In genomic region chr15:70753101-70753829, GRCh38 we compare ENCODE assay signal across 23 cellular contexts. TPM values are rescaled to one million over a fixed set of nuclear protein-coding genes. Genes with fewer than 3 reads are reported as not detected.
A peak's percentile ranks its signal among the peaks of the same experiment; 100 is the strongest.
DNase-seq lines count a peak whose midpoint lies in the region; ATAC-seq and TF ChIP-seq lines count a peak whose summit lies in the region.
"Had no signal": no experiment of that assay in that cellular context is flagged by ENCODE, and none has a peak within 500 bp of the region (broad histone marks: within the 10 kb centered on the region; RNA-seq: fewer than 3 reads in every experiment).

No MANE protein-coding gene starts in this region.

- peaks cover 46% of the 10 kb centered on the region for H3K4me1 ChIP-seq in cardiac muscle cell (ENCODE audit: low read depth)
- H3K4me1 ChIP-seq in right cardiac atrium (ENCODE audit: control insufficient read depth, insufficient read depth, low read length), result peaks cover 17% of the 10 kb centered on the region
- peaks cover 90% of the 10 kb centered on the region for H3K4me1 ChIP-seq in Panc1 (ENCODE audit: control insufficient read depth, insufficient read depth, low read length)
- peaks cover 0 to 95% (median 50%) of the 10 kb centered on the region in 4 donors for H3K4me1 ChIP-seq in tibial artery

- no peak for DNase-seq in cardiac muscle cell (ENCODE audit: low read depth in 1 of 2, low spot score in 1 of 2)
- no peak for DNase-seq in right cardiac atrium
- DNase-seq in Panc1 (ENCODE audit: low read depth, low spot score), result no peak
- DNase-seq in fibroblast of the aortic adventitia (ENCODE audit: low read depth), result peak; percentile 67
- no peak for DNase-seq in tibial artery
- no peak for DNase-seq in SKM-1 (lab: John Stamatoyannopoulos, UW; ENCODE audit: unreplicated experiment)
- DNase-seq in GM10266 (ENCODE audit: extremely low spot score), result no peak
- DNase-seq: CD4-positive, alpha-beta memory T cell; DMS153; GF-D8; GOT3; KG1; MV-4-11; NCI-H1417; NCI-H187; NCI-H2107; NCI-H510A treated with DMSO at 0.1 percent for 48 hours; NCI-H774; OCI-M1; SHP77 treated with DMSO at 0.1 percent for 48 hours had no signal

- H3K36me3 ChIP-seq in cardiac muscle cell, result no peaks in the 10 kb centered on the region
- peaks cover 4% of the 10 kb centered on the region; the same call in 1 of the 2 replicates for H3K36me3 ChIP-seq in Panc1 (ENCODE audit: control insufficient read depth, insufficient read depth, low read length)
- no peaks in the 10 kb centered on the region for H3K36me3 ChIP-seq in tibial artery
- H3K36me3 ChIP-seq: BLaER1 had no signal

- H3K4me3 ChIP-seq in cardiac muscle cell, result no peak overlapping the region
- no peak overlapping the region for H3K4me3 ChIP-seq in right cardiac atrium (ENCODE audit: low read length)
- no peak overlapping the region for H3K4me3 ChIP-seq in Panc1 (ENCODE audit: low read depth in 2 of 2, low read length in 2 of 2)
- H3K4me3 ChIP-seq in fibroblast of the aortic adventitia (ENCODE audit: low read depth, low read length), result no peak overlapping the region
- H3K4me3 ChIP-seq in tibial artery, result no peak overlapping the region
- H3K4me3 ChIP-seq: BLaER1 had no signal

- BruUV-seq in Panc1 (replicated peaks; lab: Mats Ljungman, UMichigan), result no TSS peak

- H3K27me3 ChIP-seq in cardiac muscle cell (no peaks in the 10 kb centered on the region), right cardiac atrium (ENCODE audit: control insufficient read depth, insufficient read depth) (no peaks in the 10 kb centered on the region), Panc1 (ENCODE audit: control insufficient read depth, insufficient read depth, low read length) (no peaks in the 10 kb centered on the region), tibial artery (no peaks in the 10 kb centered on the region)
- H3K27me3 ChIP-seq: BLaER1 had no signal

- intact Hi-C loops in right cardiac atrium (cut with DNase I) (no loop called here), Panc1 (cut with micrococcal nuclease; ENCODE audit: unreplicated experiment) (no loop called here), tibial artery (cut with DNase I; ENCODE audit: low total_unique reads) (no loop called here)

- no peak for ATAC-seq in right cardiac atrium
- no peak for ATAC-seq in Panc1
- ATAC-seq in GM18861 (IDR thresholded peaks at IDR 0.05; ENCODE audit: unreplicated experiment), result no peak

- in situ Hi-C loops in Panc1 (cut with HindIII; ENCODE audit: low pct_unique_long_range_greater_than_20kb, low sequenced_read_pairs), result no loop called here

- no peak for TF ChIP-seq CTCF in cardiac muscle cell (IDR thresholded peaks at IDR 0.05; ENCODE audit: low read depth, low read length)
- TF ChIP-seq CTCF in Panc1 (IDR thresholded peaks at IDR 0.05), result no peak
- no peak for TF ChIP-seq CTCF in fibroblast of the aortic adventitia (IDR thresholded peaks at IDR 0.05; ENCODE audit: insufficient read depth, low read length)
- TF ChIP-seq CTCF in tibial artery (IDR thresholded peaks at IDR 0.05), result no peak
- TF ChIP-seq CTCF in GM10266 (IDR thresholded peaks at IDR 0.05; ENCODE audit: control insufficient read depth, insufficient read depth, low read depth, missing control alignments), result no peak

- WGBS in right cardiac atrium, result 55% methylated on average over 4 of the region's 4 CpGs

- H3K27ac ChIP-seq in cardiac muscle cell, result peak overlapping the region; percentile 48
- H3K27ac ChIP-seq in right cardiac atrium (ENCODE audit: low read length), result no peak overlapping the region
- peak overlapping the region; percentile 74 for H3K27ac ChIP-seq in Panc1 (ENCODE audit: low read length)
- peak overlapping the region; percentile 70 to 73 for H3K27ac ChIP-seq in tibial artery
- H3K27ac ChIP-seq: 22Rv1, BLaER1 had no signal

- H3K9me3 ChIP-seq in cardiac muscle cell (ENCODE audit: low read depth) (no peaks in the 10 kb centered on the region), right cardiac atrium (ENCODE audit: control insufficient read depth, low read length) (no peaks in the 10 kb centered on the region), Panc1 (ENCODE audit: control insufficient read depth, insufficient read depth, low read depth, low read length) (no peaks in the 10 kb centered on the region), tibial artery (no peaks in the 10 kb centered on the region)
- H3K9me3 ChIP-seq: BLaER1 had no signal

- CTCF ChIA-PET in Panc1 (lab: Charles Lee), result no interaction called here

- POLR2A ChIA-PET in Panc1 (lab: Charles Lee), result no interaction called here

RNA-seq across cellular contexts. Expression of gene UACA, which starts 10.1 kb away (rescaled TPM):
- total RNA-seq in cardiac muscle cell (58.7 and 127 TPM in 2 replicates), right cardiac atrium (10 to 100 TPM; 29.7 to 61.6 (median 48.5) TPM), Panc1 (2021; ENCODE audit: unreplicated experiment) (303 TPM), fibroblast of the aortic adventitia (ENCODE audit: low replicate concordance) (106 and 149 TPM in 2 replicates)
- polyA plus RNA-seq in cardiac muscle cell (155 and 297 TPM in 2 replicates), right cardiac atrium (28.9 TPM)
- 124 TPM for polyA plus RNA-seq in Panc1 (2012; ENCODE audit: insufficient read length)
